15 cellular contexts compared by ENCODE assay signal in the genomic region with DNA sequence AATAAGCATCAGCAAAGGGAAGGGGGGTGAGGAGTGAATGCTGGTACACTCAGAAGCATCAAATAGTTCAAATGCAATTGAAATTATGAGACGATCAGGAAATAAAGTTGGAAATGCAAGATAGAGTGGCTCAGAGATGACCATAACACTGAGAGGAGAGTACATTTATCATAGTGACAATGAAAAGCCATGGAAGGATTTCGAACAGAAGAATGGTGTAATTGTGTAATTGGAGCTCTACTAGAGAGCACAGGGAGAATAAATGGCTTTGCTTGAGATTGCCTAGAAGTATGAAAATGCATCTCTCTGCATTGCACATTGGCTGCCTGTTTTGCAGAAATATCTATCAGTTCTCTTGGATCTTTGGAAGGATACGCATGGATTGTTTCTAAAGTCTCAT.
"Had no signal": no experiment of that assay in that cellular context is flagged by ENCODE, and none has a peak within 500 bp of the region (broad histone marks: within the 10 kb centered on the region; RNA-seq: fewer than 3 reads in every experiment).

No MANE protein-coding gene starts in this region.

- H3K36me3 Mint-ChIP-seq: activated naive CD4-positive, alpha-beta T cell treated with anti-CD3 and anti-CD28 coated beads, Interleukin-2, amount 50 U/mL, for 72 hours; naive thymus-derived CD4-positive, alpha-beta T cell had no signal

- H3K27ac Mint-ChIP-seq: activated naive CD4-positive, alpha-beta T cell treated with anti-CD3 and anti-CD28 coated beads, Interleukin-2, amount 50 U/mL, for 72 hours; naive thymus-derived CD4-positive, alpha-beta T cell had no signal

- H3K4me3 ChIP-seq: adrenal gland, coronary artery, prostate gland, right atrium auricular region, tibial nerve had no signal

- H3K4me3 Mint-ChIP-seq: activated T-cell treated with anti-CD3 and anti-CD28 coated beads, Interleukin-2, amount 50 U/mL, for 72 hours had no signal

- DNase-seq: activated CD4-positive, alpha-beta T cell treated with anti-CD3 and anti-CD28 coated beads for 1 hour; activated CD8-positive, alpha-beta memory T cell treated with anti-CD3 and anti-CD28 coated beads for 24 hours; activated gamma-delta T cell; activated T-cell treated with anti-CD3 and anti-CD28 coated beads, Interleukin-2, amount 50 U/mL, for 72 hours; adrenal gland; left cardiac atrium; mesendoderm; stimulated activated CD4-positive, alpha-beta T cell treated with anti-CD3 and anti-CD28 coated beads, Interleukin-2, amount 100 ng/mL, for 24 hours; stimulated activated naive CD4-positive, alpha-beta T cell treated with Interleukin-2 at 50 U/mL for 16 hours had no signal

- H3K9me3 Mint-ChIP-seq: activated naive CD4-positive, alpha-beta T cell treated with anti-CD3 and anti-CD28 coated beads, Interleukin-2, amount 50 U/mL, for 72 hours; activated T-cell treated with anti-CD3 and anti-CD28 coated beads, Interleukin-2, amount 50 U/mL, for 72 hours; naive thymus-derived CD4-positive, alpha-beta T cell had no signal

- ATAC-seq: activated naive CD4-positive, alpha-beta T cell treated with anti-CD3 and anti-CD28 coated beads, Interleukin-2, amount 50 U/mL, for 72 hours; activated T-cell treated with anti-CD3 and anti-CD28 coated beads, Interleukin-2, amount 50 U/mL, for 72 hours; left cardiac atrium; naive thymus-derived CD4-positive, alpha-beta T cell had no signal
